Comparison of ENCODE assay signal across 8 cellular contexts in the genomic region with DNA sequence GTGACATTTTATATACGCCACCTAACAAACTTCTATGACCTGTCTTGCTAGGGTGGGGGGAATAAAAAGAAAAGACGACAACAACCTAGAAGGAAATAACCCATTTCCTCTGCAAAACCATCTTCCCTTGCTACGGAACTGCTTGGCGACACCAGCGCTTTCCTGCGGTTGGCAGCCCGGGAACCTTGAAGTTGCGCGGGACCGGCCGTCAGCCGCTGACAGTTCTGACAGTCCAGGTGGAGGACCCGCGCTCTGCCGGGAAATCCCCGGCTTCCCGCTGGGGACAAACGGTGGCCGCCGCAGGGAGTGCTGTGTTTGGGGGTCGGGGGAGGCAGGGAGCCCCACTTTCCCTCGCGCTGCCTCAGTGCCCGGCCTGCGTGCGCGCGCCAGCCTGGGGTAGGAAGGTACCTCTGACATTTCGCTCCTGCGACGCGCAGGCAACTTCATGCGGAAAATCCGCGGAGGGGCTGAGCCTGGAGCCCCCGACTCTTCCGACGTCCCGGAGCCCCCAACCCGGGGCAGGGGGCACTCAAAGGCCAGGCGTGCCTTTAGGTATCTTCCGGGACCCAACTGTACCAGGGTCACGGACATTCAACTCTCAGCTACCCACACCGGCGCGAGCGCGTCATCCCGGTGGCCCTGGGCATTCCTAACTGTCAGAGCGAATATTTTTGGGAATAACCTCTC. TPM values are rescaled to one million over a fixed set of nuclear protein-coding genes. Genes with fewer than 3 reads are reported as not detected.
DNase-seq lines count a peak whose midpoint lies in the region; ATAC-seq and TF ChIP-seq lines count a peak whose summit lies in the region.

No MANE protein-coding gene starts in this region.

- no peak for TF ChIP-seq RAD21 in Ishikawa (IDR thresholded peaks at IDR 0.05; ENCODE audit: low read depth)

- no peaks in the 10 kb centered on the region for H3K27me3 Mint-ChIP-seq in CD4-positive, alpha-beta T cell
- H3K27me3 Mint-ChIP-seq in activated CD4-positive, alpha-beta memory T cell treated with anti-CD3 and anti-CD28 coated beads for 36 hours, result no peaks in the 10 kb centered on the region
- H3K27me3 Mint-ChIP-seq in effector memory CD8-positive, alpha-beta T cell, result no peaks in the 10 kb centered on the region
- H3K27me3 Mint-ChIP-seq in naive B cell, result no peaks in the 10 kb centered on the region

- H3K9me3 ChIP-seq in CD4-positive, alpha-beta T cell (ENCODE audit: control insufficient read depth, low read length), result no peaks in the 10 kb centered on the region
- no peaks in the 10 kb centered on the region for H3K9me3 ChIP-seq in subcutaneous abdominal adipose tissue (ENCODE audit: control insufficient read depth in 5 of 5, low read length in 5 of 5)

- H3K27ac Mint-ChIP-seq in CD4-positive, alpha-beta T cell, result peak overlapping the region; percentile 98
- peak overlapping the region; percentile 94 for H3K27ac Mint-ChIP-seq in activated CD4-positive, alpha-beta memory T cell treated with anti-CD3 and anti-CD28 coated beads for 36 hours
- peak overlapping the region; percentile 100 for H3K27ac Mint-ChIP-seq in effector memory CD8-positive, alpha-beta T cell
- peak overlapping the region; percentile 39 to 97 (median 92) for H3K27ac Mint-ChIP-seq in naive B cell

- H3K4me3 ChIP-seq in subcutaneous abdominal adipose tissue (ENCODE audit: low read depth in 1 of 5, low read length in 5 of 5), result peak overlapping the region in 4 of 5 donors; percentile 54 to 76 (median 70)

- peaks cover 9% of the 10 kb centered on the region for H3K36me3 Mint-ChIP-seq in CD4-positive, alpha-beta T cell (ENCODE audit: low read depth)
- no peaks in the 10 kb centered on the region for H3K36me3 Mint-ChIP-seq in activated CD4-positive, alpha-beta memory T cell treated with anti-CD3 and anti-CD28 coated beads for 36 hours
- H3K36me3 Mint-ChIP-seq in effector memory CD8-positive, alpha-beta T cell (ENCODE audit: insufficient read depth), result peaks cover 33% of the 10 kb centered on the region
- H3K36me3 Mint-ChIP-seq in naive B cell, result no peaks in the 10 kb centered on the region

- peak; percentile 39 to 67 (median 49) for DNase-seq in CD4-positive, alpha-beta T cell
- peak; percentile 72 for DNase-seq in activated CD4-positive, alpha-beta memory T cell treated with anti-CD3 and anti-CD28 coated beads for 36 hours
- DNase-seq in effector memory CD8-positive, alpha-beta T cell, result peak; percentile 66 to 68 (median 67)
- peak; percentile 54 for DNase-seq in naive B cell
- no peak for DNase-seq in NCI-H2196 treated with DMSO at 0.1 percent for 48 hours (lab: John Stamatoyannopoulos, UW; ENCODE audit: unreplicated experiment)

- no peaks in the 10 kb centered on the region for H3K27me3 ChIP-seq in CD4-positive, alpha-beta T cell (ENCODE audit: control insufficient read depth, insufficient read depth, low read length)
- H3K27me3 ChIP-seq in subcutaneous abdominal adipose tissue (ENCODE audit: control insufficient read depth in 5 of 5, insufficient read depth in 4 of 5, low read length in 5 of 5), result peaks cover 3 to 31% (median 17%) of the 10 kb centered on the region in 5 donors

- ATAC-seq in CD4-positive, alpha-beta T cell (ENCODE audit: poor library complexity), result peak; percentile 2
- peak; percentile 23 for ATAC-seq in effector memory CD8-positive, alpha-beta T cell (replicated peaks)
- no peak for ATAC-seq in naive B cell (ENCODE audit: low read depth in 2 of 2)
- ATAC-seq in HG03469 (IDR thresholded peaks at IDR 0.05; ENCODE audit: unreplicated experiment), result no peak

- POLR2A ChIA-PET in CD4-positive, alpha-beta T cell (lab: Charles Lee), result interaction anchor here (0.6 to 6.3 kb wide), 48 partner anchors 11 to 222 kb away, joined by 3 to 104 read pairs (median 6); a partner anchor contains a TSS
- POLR2A ChIA-PET in activated CD4-positive, alpha-beta memory T cell treated with anti-CD3 and anti-CD28 coated beads for 36 hours (lab: Charles Lee), result interaction anchor here (0.6 to 3.0 kb wide), 15 partner anchors 25 to 297 kb away, joined by 3 to 23 read pairs (median 4); a partner anchor contains a TSS

- H3K4me1 ChIP-seq in subcutaneous abdominal adipose tissue (ENCODE audit: control insufficient read depth in 5 of 5, insufficient read depth in 5 of 5, low read length in 5 of 5), result peaks cover 0 to 30% (median 24%) of the 10 kb centered on the region in 5 donors

- H3K4me1 Mint-ChIP-seq in CD4-positive, alpha-beta T cell (ENCODE audit: low read depth), result peaks cover 67% of the 10 kb centered on the region
- H3K4me1 Mint-ChIP-seq in activated CD4-positive, alpha-beta memory T cell treated with anti-CD3 and anti-CD28 coated beads for 36 hours (ENCODE audit: low read depth), result peaks cover 50% of the 10 kb centered on the region
- peaks cover 43 to 55% of the 10 kb centered on the region in 2 donors for H3K4me1 Mint-ChIP-seq in effector memory CD8-positive, alpha-beta T cell (ENCODE audit: low read depth in 2 of 2)
- H3K4me1 Mint-ChIP-seq in naive B cell, result peaks cover 25 to 45% (median 42%) of the 10 kb centered on the region in 3 donors

- no peak for TF ChIP-seq EP300 in Ishikawa (IDR thresholded peaks at IDR 0.05; ENCODE audit: borderline replicate concordance)

- CTCF ChIA-PET in CD4-positive, alpha-beta T cell (lab: Charles Lee), result interaction anchor here (1.0 to 2.4 kb wide), 4 partner anchors 27 to 146 kb away, joined by 3 to 8 read pairs (median 3); no protein-coding TSS in a partner anchor
- CTCF ChIA-PET in activated CD4-positive, alpha-beta memory T cell treated with anti-CD3 and anti-CD28 coated beads for 36 hours (lab: Charles Lee), result interaction anchor here (1.1 to 3.0 kb wide), 9 partner anchors 10 to 175 kb away, joined by 3 to 17 read pairs (median 5); no protein-coding TSS in a partner anchor

- no peak for TF ChIP-seq CTCF in CD4-positive, alpha-beta T cell (IDR thresholded peaks at IDR 0.05)

- H3K9me3 Mint-ChIP-seq in CD4-positive, alpha-beta T cell, result no peaks in the 10 kb centered on the region
- H3K9me3 Mint-ChIP-seq in activated CD4-positive, alpha-beta memory T cell treated with anti-CD3 and anti-CD28 coated beads for 36 hours, result no peaks in the 10 kb centered on the region
- no peaks in the 10 kb centered on the region for H3K9me3 Mint-ChIP-seq in effector memory CD8-positive, alpha-beta T cell
- H3K9me3 Mint-ChIP-seq in naive B cell, result no peaks in the 10 kb centered on the region

- H3K27ac ChIP-seq in CD4-positive, alpha-beta T cell (ENCODE audit: low read depth, low read length), result peak overlapping the region; percentile 85
- H3K27ac ChIP-seq in subcutaneous abdominal adipose tissue (ENCODE audit: low read depth, low read length), result no peak overlapping the region

- no peaks in the 10 kb centered on the region for H3K36me3 ChIP-seq in subcutaneous abdominal adipose tissue (ENCODE audit: control insufficient read depth in 5 of 5, insufficient read depth in 5 of 5, low read length in 5 of 5)

- intact Hi-C loops in CD4-positive, alpha-beta T cell (cut with DNase I, micrococcal nuclease), result loop anchor here in 1 of 2 experiments (2.0 to 5.0 kb wide), 3 partner anchors 28 to 146 kb away; a partner anchor contains a TSS
- intact Hi-C loops in activated CD4-positive, alpha-beta memory T cell treated with anti-CD3 and anti-CD28 coated beads for 36 hours (cut with micrococcal nuclease), result loop anchor here (2.0 to 5.0 kb wide), 3 partner anchors 28 to 108 kb away; no protein-coding TSS in a partner anchor

- peak overlapping the region; percentile 98 for H3K4me3 Mint-ChIP-seq in CD4-positive, alpha-beta T cell
- peak overlapping the region; percentile 91 for H3K4me3 Mint-ChIP-seq in activated CD4-positive, alpha-beta memory T cell treated with anti-CD3 and anti-CD28 coated beads for 36 hours
- peak overlapping the region; percentile 98 to 100 for H3K4me3 Mint-ChIP-seq in effector memory CD8-positive, alpha-beta T cell
- H3K4me3 Mint-ChIP-seq in naive B cell, result peak overlapping the region; percentile 86 to 96 (median 93)

- peak overlapping the region in 2 of 5 donors; percentile 28 to 55 for H3K9ac ChIP-seq in subcutaneous abdominal adipose tissue (ENCODE audit: low read length in 5 of 5)

TF ChIP-seq in Ishikawa, 13 proteins besides CTCF, POLR2A, EP300 and RAD21:
- TF ChIP-seq TAF1 (IDR thresholded peaks at IDR 0.05; ENCODE audit: low read depth), result no peak
- 0 out of 2 replicates have a peak, but pooled peaks have one; percentile 41 for TF ChIP-seq ZBTB7A (IDR thresholded peaks at IDR 0.05; ENCODE audit: low read depth)
- no peak for TF ChIP-seq FOXM1 (IDR thresholded peaks at IDR 0.05; ENCODE audit: borderline replicate concordance, low read depth)

RNA-seq across cellular contexts. Expression of a gene that starts 0.5 kb away (rescaled TPM):
- total RNA-seq in CD4-positive, alpha-beta T cell, result 1 to 10 TPM; 7.7 to 9.5 TPM
- 1 to 10 TPM; 3.5 to 3.6 TPM for total RNA-seq in activated CD4-positive, alpha-beta memory T cell treated with anti-CD3 and anti-CD28 coated beads for 36 hours
- polyA plus RNA-seq in naive B cell (ENCODE audit: low read depth in 6 of 6), result under 1 TPM in 3 of 6 donors, not detected in 3; 0.34 to 0.62 (median 0.41) TPM

RNA-seq across cellular contexts. Expression of a gene that starts 0.9 kb away (rescaled TPM):
- total RNA-seq in CD4-positive, alpha-beta T cell, result 10 to 100 TPM; 13.8 to 16.0 TPM
- total RNA-seq in activated CD4-positive, alpha-beta memory T cell treated with anti-CD3 and anti-CD28 coated beads for 36 hours, result 10 to 100 TPM in 1 of 2 experiments, 1 to 10 TPM in 1; 9.8 to 10.8 TPM
- polyA plus RNA-seq in naive B cell (ENCODE audit: low read depth in 6 of 6), result 1 to 10 TPM; 3.4 to 5.8 (median 4.7) TPM

RNA-seq across cellular contexts. Expression of a gene that starts 42.6 kb away (rescaled TPM):
- total RNA-seq in CD4-positive, alpha-beta T cell, result 10 to 100 TPM; 63.0 to 64.9 TPM
- total RNA-seq in activated CD4-positive, alpha-beta memory T cell treated with anti-CD3 and anti-CD28 coated beads for 36 hours, result 100 to 1,000 TPM; 134 to 146 TPM
- 100 to 1,000 TPM in 3 of 6 donors, 10 to 100 TPM in 3; 92.7 to 152 (median 106) TPM for polyA plus RNA-seq in naive B cell (ENCODE audit: low read depth in 6 of 6)

Comparison
In these comparisons a context has a peak if more than half of its experiments do, and no peak if none do; other contexts are left out.
1. ATAC-seq: peak in CD4-positive, alpha-beta T cell (single experiment) and effector memory CD8-positive, alpha-beta T cell (single experiment); none in naive B cell (0 of 2) and HG03469 (single experiment).
2. Peak in every context shown above with its lines, with median percentiles within 50 percentile points of each other: H3K27ac Mint-ChIP-seq and H3K4me3 Mint-ChIP-seq.